ENCODE assay signal across 11 cellular contexts in the genomic region with DNA sequence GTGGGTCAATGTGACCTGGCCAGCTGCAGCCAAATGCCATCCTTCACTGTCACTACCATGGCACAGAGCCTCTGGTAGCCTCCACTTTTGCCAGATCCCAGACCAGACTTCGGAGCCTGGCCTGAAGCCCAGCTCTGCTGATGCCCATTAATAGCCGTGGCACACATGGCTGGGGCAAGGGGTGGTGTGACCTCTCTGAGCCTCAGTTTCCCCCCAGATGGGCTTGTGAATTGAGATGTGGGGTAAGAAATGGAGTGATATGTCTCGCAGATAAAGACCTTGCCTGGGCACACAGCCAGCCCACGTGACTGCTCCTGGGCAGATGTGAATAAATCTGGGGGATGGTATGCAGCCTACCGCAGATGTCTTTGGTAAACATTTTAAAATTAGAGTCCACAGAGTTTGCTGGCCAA. TPM values are rescaled to one million over a fixed set of nuclear protein-coding genes. Genes with fewer than 3 reads are reported as not detected.
DNase-seq lines count a peak whose midpoint lies in the region; ATAC-seq and TF ChIP-seq lines count a peak whose summit lies in the region.
"Had no signal": no experiment of that assay in that cellular context is flagged by ENCODE, and none has a peak within 500 bp of the region (broad histone marks: within the 10 kb centered on the region; RNA-seq: fewer than 3 reads in every experiment).

No MANE protein-coding gene starts in this region.

- no peak for TF ChIP-seq EP300 in sigmoid colon (IDR thresholded peaks at IDR 0.05)

- peaks cover 7% of the 10 kb centered on the region for H3K4me1 Mint-ChIP-seq in nephron progenitor cell

- TF ChIP-seq CTCF in coronary artery (IDR thresholded peaks at IDR 0.05), result no peak
- no peak for TF ChIP-seq CTCF in sigmoid colon (IDR thresholded peaks at IDR 0.05)
- TF ChIP-seq CTCF in nephron progenitor cell (IDR thresholded peaks at IDR 0.05), result no peak

- no peak for ATAC-seq in GM19324 (IDR thresholded peaks at IDR 0.05; ENCODE audit: low FRiP score, unreplicated experiment)
- no peak for ATAC-seq in HG02885 (IDR thresholded peaks at IDR 0.05; ENCODE audit: poor library complexity, unreplicated experiment)

- no peaks in the 10 kb centered on the region for H3K9me3 ChIP-seq in sigmoid colon

- peak; percentile 57 for DNase-seq in activated T-cell treated with anti-CD3 and anti-CD28 coated beads, Interleukin-2, amount 50 U/mL, for 1 hour
- no peak for DNase-seq in activated T-cell treated with anti-CD3 and anti-CD28 coated beads for 4 hours
- DNase-seq in NCI-H1105 (lab: John Stamatoyannopoulos, UW), result peak; percentile 10
- DNase-seq in coronary artery (ENCODE audit: low spot score), result no peak
- DNase-seq in sigmoid colon, result peak; percentile 87
- no peak for DNase-seq in nephron progenitor cell
- DNase-seq: Karpas-422, naive B cell had no signal

- no peaks in the 10 kb centered on the region for H3K36me3 ChIP-seq in sigmoid colon

- H3K27me3 ChIP-seq in sigmoid colon, result no peaks in the 10 kb centered on the region

- no peak for TF ChIP-seq POLR2A in sigmoid colon (IDR thresholded peaks at IDR 0.05)

- H3K9me3 Mint-ChIP-seq in nephron progenitor cell, result peaks cover 10% of the 10 kb centered on the region
- H3K9me3 Mint-ChIP-seq: naive B cell, type B pancreatic cell had no signal

- peak overlapping the region; percentile 36 to 61 for H3K27ac ChIP-seq in coronary artery
- peak overlapping the region in 3 of 4 donors; percentile 66 to 68 (median 68) for H3K27ac ChIP-seq in sigmoid colon

- H3K36me3 Mint-ChIP-seq in nephron progenitor cell (ENCODE audit: low read depth), result no peaks in the 10 kb centered on the region
- H3K36me3 Mint-ChIP-seq: type B pancreatic cell had no signal

- 22 to 39% methylated on average over 5 of the region's 5 CpGs for WGBS in sigmoid colon, 2 donors

- H3K4me3 Mint-ChIP-seq in nephron progenitor cell, result no peak overlapping the region
- H3K4me3 Mint-ChIP-seq: naive B cell, type B pancreatic cell had no signal

- H3K4me3 ChIP-seq in coronary artery (no peak overlapping the region), sigmoid colon (no peak overlapping the region)

- intact Hi-C loops in sigmoid colon (cut with DNase I), result no loop called here

- H3K27ac Mint-ChIP-seq in nephron progenitor cell, result no peak overlapping the region
- H3K27ac Mint-ChIP-seq: type B pancreatic cell had no signal

- no peaks in the 10 kb centered on the region for H3K27me3 Mint-ChIP-seq in nephron progenitor cell (ENCODE audit: low read depth, poor library complexity)
- H3K27me3 Mint-ChIP-seq: naive B cell, type B pancreatic cell had no signal

- H3K4me1 ChIP-seq in sigmoid colon, result peaks cover 0 to 43% (median 18%) of the 10 kb centered on the region in 4 donors

RNA-seq across cellular contexts. Expression of gene SUSD3, which starts 13.9 kb away (rescaled TPM):
- total RNA-seq in sigmoid colon, result 1 to 10 TPM; 1.9 to 7.2 (median 4.7) TPM
- polyA plus RNA-seq in sigmoid colon, result 10 to 100 TPM in 1 of 3 donors, under 1 TPM in 1, not detected in 1; 0.92 to 15.2 TPM

RNA-seq across cellular contexts. Expression of gene CARD19, which starts 23.6 kb away (rescaled TPM):
- total RNA-seq in sigmoid colon, result 10 to 100 TPM; 51.2 to 88.4 (median 85.0) TPM
- 10 to 100 TPM; 56.8 to 87.2 (median 66.1) TPM for polyA plus RNA-seq in sigmoid colon

Comparison
In these comparisons a context has a peak if more than half of its experiments do, and no peak if none do; other contexts are left out.
1. DNase-seq: peak in activated T-cell treated with anti-CD3 and anti-CD28 coated beads, Interleukin-2, amount 50 U/mL, for 1 hour (single experiment), NCI-H1105 (single experiment) and sigmoid colon (single experiment); none in activated T-cell treated with anti-CD3 and anti-CD28 coated beads for 4 hours (single experiment), coronary artery (single experiment) and nephron progenitor cell (single experiment).